In genomic region chr15:44711356-44712107, GRCh38 we compare ENCODE assay signal across 8 cellular contexts. TPM values are rescaled to one million over a fixed set of nuclear protein-coding genes. Genes with fewer than 3 reads are reported as not detected.
A peak's percentile ranks its signal among the peaks of the same experiment; 100 is the strongest.
DNase-seq lines count a peak whose midpoint lies in the region; ATAC-seq, FAIRE-seq and TF ChIP-seq lines count a peak whose summit lies in the region.

TSS of gene B2M (plus strand) at chr15:44711517. CDS start at chr15:44711547, 30 bp downstream.

- H2AFZ ChIP-seq in astrocyte (ENCODE audit: low read depth, low read length), result peak within 1 kb of the TSS; percentile 73

- no peaks in the 10 kb centered on the region for H3K27me3 Mint-ChIP-seq in astrocyte (ENCODE audit: low read depth, unreplicated experiment)

- TF ChIP-seq POLR2A in GM18505 (IDR thresholded peaks at IDR 0.05; ENCODE audit: borderline replicate concordance, extremely low read depth, insufficient read depth, insufficient read length), result peak; percentile 100

- peaks cover 14% of the 10 kb centered on the region for H3K36me3 ChIP-seq in astrocyte (ENCODE audit: insufficient read depth, low read length)

- H3K79me2 ChIP-seq in astrocyte (ENCODE audit: insufficient read depth, low read length), result peaks cover 46% of the 10 kb centered on the region

- peak within 1 kb of the TSS; percentile 99 for H3K27ac Mint-ChIP-seq in astrocyte (ENCODE audit: unreplicated experiment)

- TF ChIP-seq CTCF in astrocyte (IDR thresholded peaks at IDR 0.05; ENCODE audit: insufficient read depth, low read depth, low read length), result no peak

- peak within 1 kb of the TSS; percentile 100 for H3K9ac ChIP-seq in astrocyte (ENCODE audit: low read length)

- peak within 1 kb of the TSS; percentile 98 for H3K27ac ChIP-seq in astrocyte (ENCODE audit: low read depth, low read length)

- peak within 1 kb of the TSS; percentile 89 for H3K4me2 ChIP-seq in astrocyte (ENCODE audit: low read length)

- H3K4me3 ChIP-seq in astrocyte (ENCODE audit: insufficient read depth, low read depth, low read length), result peak within 1 kb of the TSS; percentile 93

- peaks cover 9% of the 10 kb centered on the region for H3K4me1 ChIP-seq in astrocyte (ENCODE audit: insufficient read depth, low read length)

- peaks cover 47% of the 10 kb centered on the region for H4K20me1 ChIP-seq in astrocyte (ENCODE audit: insufficient read depth, low read length)

- no peaks in the 10 kb centered on the region for H3K9me3 Mint-ChIP-seq in astrocyte (ENCODE audit: unreplicated experiment)

- ATAC-seq in GM18505 (IDR thresholded peaks at IDR 0.05; ENCODE audit: unreplicated experiment) (peak; percentile 78), HG02973 (IDR thresholded peaks at IDR 0.05; ENCODE audit: unreplicated experiment) (peak; percentile 73)

- H3K36me3 Mint-ChIP-seq in astrocyte (ENCODE audit: low read depth, unreplicated experiment), result peaks cover 4% of the 10 kb centered on the region

- DNase-seq in NCI-H2029 (lab: John Stamatoyannopoulos, UW) (peak; percentile 67), T-helper 22 cell (ENCODE audit: low read depth) (peak; percentile 90), astrocyte (ENCODE audit: low read depth) (peak; percentile 86), hepatic stellate cell (ENCODE audit: low spot score) (peak; percentile 85), renal cortical epithelial cell (ENCODE audit: low read depth) (peak; percentile 93), cortex of kidney (lab: John Stamatoyannopoulos, UW) (no peak)

- no peaks in the 10 kb centered on the region for H3K27me3 ChIP-seq in astrocyte (ENCODE audit: insufficient read depth, low read length)

- FAIRE-seq in astrocyte (lab: Jason Lieb, UNC), result peak; percentile 5

- H3K9me3 ChIP-seq in astrocyte (ENCODE audit: insufficient read depth, low read depth, low read length), result no peaks in the 10 kb centered on the region

- peak within 1 kb of the TSS; percentile 96 for H3K4me3 Mint-ChIP-seq in astrocyte (ENCODE audit: unreplicated experiment)

- H3K4me1 Mint-ChIP-seq in astrocyte (ENCODE audit: low read depth, unreplicated experiment), result peaks cover 7% of the 10 kb centered on the region

RNA-seq across cellular contexts. Expression of gene B2M, which starts in this region (rescaled TPM):
- total RNA-seq in astrocyte (1,708 and 2,284 TPM in 2 replicates), renal cortical epithelial cell (2,364 and 3,472 TPM in 2 replicates)
